20 cellular contexts compared by ENCODE assay signal in the genomic region with DNA sequence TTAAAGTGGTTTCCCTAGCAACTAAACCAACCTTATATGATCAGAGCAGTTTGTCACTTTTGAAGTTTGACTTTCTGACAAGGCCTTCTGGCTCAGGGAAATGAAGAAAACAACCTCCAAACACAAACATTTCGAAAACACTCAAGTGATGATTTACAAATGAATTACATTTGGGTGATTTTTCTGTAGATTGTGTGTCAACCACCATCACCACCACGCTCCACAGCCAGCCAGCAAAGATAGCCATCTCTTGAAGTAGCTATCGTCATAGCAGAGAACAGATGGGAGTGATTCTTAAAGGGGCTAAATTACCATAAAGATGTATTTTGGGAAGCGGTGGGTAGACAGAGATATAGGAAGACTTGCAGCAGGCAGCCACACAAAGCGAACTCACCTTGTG. TPM values are rescaled to one million over a fixed set of nuclear protein-coding genes. Genes with fewer than 3 reads are reported as not detected.
DNase-seq lines count a peak whose midpoint lies in the region; ATAC-seq and TF ChIP-seq lines count a peak whose summit lies in the region.
"Had no signal": no experiment of that assay in that cellular context is flagged by ENCODE, and none has a peak within 500 bp of the region (broad histone marks: within the 10 kb centered on the region; RNA-seq: fewer than 3 reads in every experiment).

No MANE protein-coding gene starts in this region.

- POLR2A ChIA-PET in activated CD4-positive, alpha-beta memory T cell treated with anti-CD3 and anti-CD28 coated beads for 36 hours (lab: Charles Lee) = no interaction called here

- no peak for DNase-seq in DND-41
- peak; percentile 69 to 87 for DNase-seq in NCI-H524 (lab: John Stamatoyannopoulos, UW)
- DNase-seq in superior temporal gyrus (ENCODE audit: extremely low spot score) = peak; percentile 64
- no peak for DNase-seq in activated CD4-positive, alpha-beta memory T cell treated with anti-CD3 and anti-CD28 coated beads for 36 hours
- DNase-seq in inferior parietal cortex (ENCODE audit: extremely low spot score) = no peak
- DNase-seq: C1 segment of cervical spinal cord; CD4-positive, alpha-beta memory T cell; GOT3; HCEC 1CT; MM.1S; NCI-H2029; NCI-H345; SIG-M5; SK-N-SH; SW 1271 had no signal

- no peaks in the 10 kb centered on the region for H3K79me2 ChIP-seq in DND-41 (ENCODE audit: insufficient read depth, low read length)

- H2AFZ ChIP-seq in DND-41 (ENCODE audit: low read depth, low read length) = peak overlapping the region; percentile 39; the same call in 1 of the 2 replicates

- no peak overlapping the region for H3K4me2 ChIP-seq in DND-41 (ENCODE audit: insufficient read depth, low read length)
- H3K4me2 ChIP-seq: KMS-11, SK-N-SH had no signal

- no peaks in the 10 kb centered on the region for H3K9me3 ChIP-seq in DND-41 (ENCODE audit: insufficient read depth, low read length, severe bottlenecking)
- H3K9me3 ChIP-seq: SK-N-SH had no signal

- intact Hi-C loops in activated CD4-positive, alpha-beta memory T cell treated with anti-CD3 and anti-CD28 coated beads for 36 hours (cut with micrococcal nuclease) = no loop called here

- H3K27ac Mint-ChIP-seq in brain = peak overlapping the region in 4 of 5 experiments; percentile 42 to 92 (median 74)
- H3K27ac Mint-ChIP-seq in activated CD4-positive, alpha-beta memory T cell treated with anti-CD3 and anti-CD28 coated beads for 36 hours = no peak overlapping the region
- H3K27ac Mint-ChIP-seq: CD4-positive, alpha-beta memory T cell; IgD-negative memory B cell; T-helper 1 cell treated with Interleukin-12 subunit alpha and Interleukin-12 subunit beta and Interleukin-4 antibody, amounts not matched to agents 30 μg/mL and 1 μg/mL, for 36 hours had no signal

- no peak overlapping the region for H3K27ac ChIP-seq in DND-41 (ENCODE audit: low read length)
- H3K27ac ChIP-seq: KMS-11 had no signal

- H3K27me3 Mint-ChIP-seq in brain = peaks cover 3% of the 10 kb centered on the region
- H3K27me3 Mint-ChIP-seq in activated CD4-positive, alpha-beta memory T cell treated with anti-CD3 and anti-CD28 coated beads for 36 hours = no peaks in the 10 kb centered on the region
- H3K27me3 Mint-ChIP-seq: CD4-positive, alpha-beta memory T cell; IgD-negative memory B cell had no signal

- H3K4me3 ChIP-seq in DND-41 (ENCODE audit: low read depth in 1 of 2, low read length in 2 of 2) = no peak overlapping the region

- H3K4me3 Mint-ChIP-seq in brain = peak overlapping the region in 2 of 5 experiments; percentile 30 to 35
- no peak overlapping the region for H3K4me3 Mint-ChIP-seq in activated CD4-positive, alpha-beta memory T cell treated with anti-CD3 and anti-CD28 coated beads for 36 hours
- H3K4me3 Mint-ChIP-seq: CD4-positive, alpha-beta memory T cell; IgD-negative memory B cell; T-helper 1 cell treated with Interleukin-12 subunit alpha and Interleukin-12 subunit beta and Interleukin-4 antibody, amounts not matched to agents 30 μg/mL and 1 μg/mL, for 36 hours had no signal

- no peaks in the 10 kb centered on the region for H3K27me3 ChIP-seq in DND-41 (ENCODE audit: insufficient read depth, low read length, poor library complexity)

- no peaks in the 10 kb centered on the region for H3K36me3 Mint-ChIP-seq in brain
- H3K36me3 Mint-ChIP-seq in activated CD4-positive, alpha-beta memory T cell treated with anti-CD3 and anti-CD28 coated beads for 36 hours = no peaks in the 10 kb centered on the region
- H3K36me3 Mint-ChIP-seq: CD4-positive, alpha-beta memory T cell; IgD-negative memory B cell had no signal

- H3K9me3 Mint-ChIP-seq in brain = peaks cover 0 to 8% (median 3%) of the 10 kb centered on the region in 5 experiments
- no peaks in the 10 kb centered on the region for H3K9me3 Mint-ChIP-seq in activated CD4-positive, alpha-beta memory T cell treated with anti-CD3 and anti-CD28 coated beads for 36 hours

- ATAC-seq in DND-41 (ENCODE audit: insufficient read depth, low read depth) = no peak
- no peak for ATAC-seq in GM18511 (IDR thresholded peaks at IDR 0.05; ENCODE audit: unreplicated experiment)

- peaks cover 42% of the 10 kb centered on the region for H3K4me1 Mint-ChIP-seq in brain
- H3K4me1 Mint-ChIP-seq in activated CD4-positive, alpha-beta memory T cell treated with anti-CD3 and anti-CD28 coated beads for 36 hours (ENCODE audit: low read depth) = no peaks in the 10 kb centered on the region
- H3K4me1 Mint-ChIP-seq: CD4-positive, alpha-beta memory T cell; IgD-negative memory B cell had no signal

- CTCF ChIA-PET in activated CD4-positive, alpha-beta memory T cell treated with anti-CD3 and anti-CD28 coated beads for 36 hours (lab: Charles Lee) = no interaction called here

- no peak for TF ChIP-seq CTCF in DND-41 (IDR thresholded peaks at IDR 0.05; ENCODE audit: borderline replicate concordance, extremely low read depth, low read length, poor library complexity, severe bottlenecking)
- TF ChIP-seq CTCF in brain (conservative IDR thresholded peaks at IDR 0.05) = no peak

- no peak overlapping the region for H3K9ac ChIP-seq in DND-41 (ENCODE audit: low read depth, low read length)
- H3K9ac ChIP-seq: KMS-11, SK-N-SH had no signal

- H3K36me3 ChIP-seq in DND-41 (ENCODE audit: insufficient read depth, low read length) = no peaks in the 10 kb centered on the region

- H3K4me1 ChIP-seq in DND-41 (ENCODE audit: insufficient read depth, low read length) = no peaks in the 10 kb centered on the region

- no peaks in the 10 kb centered on the region for H4K20me1 ChIP-seq in DND-41 (ENCODE audit: insufficient read depth, low read length)

RNA-seq across cellular contexts. Expression of gene MLIP, which starts 16.4 kb away (rescaled TPM):
- 1.6 TPM for polyA plus RNA-seq in brain (ENCODE audit: insufficient read depth, low read depth, low replicate concordance)
- not detected for total RNA-seq in activated CD4-positive, alpha-beta memory T cell treated with anti-CD3 and anti-CD28 coated beads for 36 hours
- total RNA-seq: CD4-positive, alpha-beta memory T cell had no signal
- polyA plus RNA-seq: CD4-positive, alpha-beta memory T cell; IgD-negative memory B cell; SK-N-SH had no signal

Comparison
In these comparisons a context has a peak if more than half of its experiments do, and no peak if none do; other contexts are left out.
1. DNase-seq: peak in NCI-H524 (2 of 2) and superior temporal gyrus (single experiment); none in DND-41 (single experiment), activated CD4-positive, alpha-beta memory T cell treated with anti-CD3 and anti-CD28 coated beads for 36 hours (single experiment) and inferior parietal cortex (single experiment).